In genomic region chr3:54902286-54902685, GRCh38 we compare ENCODE assay signal across 25 cellular contexts. TPM values are rescaled to one million over a fixed set of nuclear protein-coding genes. Genes with fewer than 3 reads are reported as not detected.
"Had no signal": no experiment of that assay in that cellular context is flagged by ENCODE, and none has a peak within 500 bp of the region (broad histone marks: within the 10 kb centered on the region; RNA-seq: fewer than 3 reads in every experiment).

No MANE protein-coding gene starts in this region.

- H3K9me3 Mint-ChIP-seq: activated naive CD4-positive, alpha-beta T cell treated with anti-CD3 and anti-CD28 coated beads, Interleukin-2, amount 50 U/mL, for 24 hours had no signal

- H3K27ac ChIP-seq: body of pancreas, tibial nerve, VCaP had no signal

- H3K4me3 ChIP-seq: body of pancreas, heart left ventricle, tibial nerve had no signal

- H3K9me3 ChIP-seq: body of pancreas, heart left ventricle, tibial nerve had no signal

- H3K4me1 ChIP-seq: body of pancreas, tibial nerve had no signal

- H3K4me3 Mint-ChIP-seq: activated naive CD4-positive, alpha-beta T cell treated with anti-CD3 and anti-CD28 coated beads, Interleukin-2, amount 50 U/mL, for 24 hours; natural killer cell treated with Interleukin-12 subunit alpha and Interleukin-12 subunit beta and Interleukin-15 and Interleukin-18, amount 100 ng/mL, for 72 hours had no signal

- H3K36me3 ChIP-seq: heart left ventricle, tibial nerve had no signal

- ATAC-seq: body of pancreas; left colon; natural killer cell treated with Interleukin-12 subunit alpha and Interleukin-12 subunit beta and Interleukin-15 and Interleukin-18, amount 100 ng/mL, for 72 hours; SK-N-SH treated with all-trans-retinoic acid at 6 μM for 48 hours had no signal

- H3K36me3 Mint-ChIP-seq: activated naive CD4-positive, alpha-beta T cell treated with anti-CD3 and anti-CD28 coated beads, Interleukin-2, amount 50 U/mL, for 24 hours; natural killer cell treated with Interleukin-12 subunit alpha and Interleukin-12 subunit beta and Interleukin-15 and Interleukin-18, amount 100 ng/mL, for 72 hours had no signal

- H3K27ac Mint-ChIP-seq: activated naive CD4-positive, alpha-beta T cell treated with anti-CD3 and anti-CD28 coated beads, Interleukin-2, amount 50 U/mL, for 24 hours; natural killer cell treated with Interleukin-12 subunit alpha and Interleukin-12 subunit beta and Interleukin-15 and Interleukin-18, amount 100 ng/mL, for 72 hours had no signal

- H3K4me1 Mint-ChIP-seq: activated naive CD4-positive, alpha-beta T cell treated with anti-CD3 and anti-CD28 coated beads, Interleukin-2, amount 50 U/mL, for 24 hours had no signal

- H3K27me3 Mint-ChIP-seq: activated naive CD4-positive, alpha-beta T cell treated with anti-CD3 and anti-CD28 coated beads, Interleukin-2, amount 50 U/mL, for 24 hours; natural killer cell treated with Interleukin-12 subunit alpha and Interleukin-12 subunit beta and Interleukin-15 and Interleukin-18, amount 100 ng/mL, for 72 hours had no signal

- DNase-seq: activated CD4-positive, alpha-beta T cell treated with anti-CD3 and anti-CD28 coated beads, Interleukin-2, amount 50 U/mL, for 48 hours; activated effector memory CD4-positive, alpha-beta T cell treated with Interleukin-2 at 50 U/mL for 16 hours; activated T-cell treated with anti-CD3 and anti-CD28 coated beads, Interleukin-2, amount 50 U/mL, for 1 hour; body of pancreas; central memory CD4-positive, alpha-beta T cell; cortex of kidney; effector CD4-positive, alpha-beta T cell; foreskin melanocyte; heart left ventricle; left colon; posterior cingulate gyrus; small intestine; stimulated activated CD4-positive, alpha-beta T cell treated with anti-CD3 and anti-CD28 coated beads, Interleukin-4, amount 100 ng/mL, for 4 hours; stimulated activated CD8-positive, alpha-beta memory T cell treated with anti-CD3 and anti-CD28 coated beads, Interleukin-4, amount 100 ng/mL, for 48 hours; stimulated activated naive CD4-positive, alpha-beta T cell treated with Interleukin-2 at 50 U/mL for 16 hours; substantia nigra; T-helper 1 cell had no signal

- H3K27me3 ChIP-seq: body of pancreas, heart left ventricle, tibial nerve had no signal

RNA-seq across cellular contexts. Expression of gene LRTM1, which starts 25.6 kb away (rescaled TPM):
- total RNA-seq: body of pancreas; endothelial cell of umbilical vein; heart left ventricle; left colon; lung microvascular endothelial cell; mucosa of gallbladder; natural killer cell treated with Interleukin-12 subunit alpha and Interleukin-12 subunit beta and Interleukin-15 and Interleukin-18, amount 100 ng/mL, for 72 hours; tibial nerve had no signal
- polyA plus RNA-seq: endothelial cell of umbilical vein, heart left ventricle, small intestine had no signal
